1 cellular context compared by ENCODE assay signal in the genomic region with DNA sequence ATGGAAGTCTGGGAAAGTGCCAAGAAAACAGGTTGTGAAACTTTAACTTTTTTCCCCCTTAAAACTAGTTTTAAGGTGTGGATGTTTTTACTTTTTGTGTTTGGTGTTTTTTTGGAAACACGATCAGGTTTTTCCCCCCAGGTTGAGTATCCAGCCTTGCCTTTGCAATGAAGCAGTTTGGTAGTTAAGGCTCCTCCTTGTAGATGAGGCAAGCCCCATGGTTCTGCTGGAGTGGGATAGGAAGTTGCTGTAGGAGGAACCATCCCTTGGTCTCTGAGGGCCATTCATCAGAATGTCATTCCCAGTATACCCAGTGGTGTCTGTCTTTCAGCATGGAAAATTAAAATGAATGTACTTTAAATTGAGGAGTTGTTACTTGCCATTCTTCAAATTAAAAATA.
TF ChIP-seq lines count a peak whose summit lies in the region.

No MANE protein-coding gene starts in this region.

TF ChIP-seq in K562, 482 proteins besides CTCF, POLR2A, EP300 and RAD21 (continued from another document):
- TF ChIP-seq, protein P1, sequence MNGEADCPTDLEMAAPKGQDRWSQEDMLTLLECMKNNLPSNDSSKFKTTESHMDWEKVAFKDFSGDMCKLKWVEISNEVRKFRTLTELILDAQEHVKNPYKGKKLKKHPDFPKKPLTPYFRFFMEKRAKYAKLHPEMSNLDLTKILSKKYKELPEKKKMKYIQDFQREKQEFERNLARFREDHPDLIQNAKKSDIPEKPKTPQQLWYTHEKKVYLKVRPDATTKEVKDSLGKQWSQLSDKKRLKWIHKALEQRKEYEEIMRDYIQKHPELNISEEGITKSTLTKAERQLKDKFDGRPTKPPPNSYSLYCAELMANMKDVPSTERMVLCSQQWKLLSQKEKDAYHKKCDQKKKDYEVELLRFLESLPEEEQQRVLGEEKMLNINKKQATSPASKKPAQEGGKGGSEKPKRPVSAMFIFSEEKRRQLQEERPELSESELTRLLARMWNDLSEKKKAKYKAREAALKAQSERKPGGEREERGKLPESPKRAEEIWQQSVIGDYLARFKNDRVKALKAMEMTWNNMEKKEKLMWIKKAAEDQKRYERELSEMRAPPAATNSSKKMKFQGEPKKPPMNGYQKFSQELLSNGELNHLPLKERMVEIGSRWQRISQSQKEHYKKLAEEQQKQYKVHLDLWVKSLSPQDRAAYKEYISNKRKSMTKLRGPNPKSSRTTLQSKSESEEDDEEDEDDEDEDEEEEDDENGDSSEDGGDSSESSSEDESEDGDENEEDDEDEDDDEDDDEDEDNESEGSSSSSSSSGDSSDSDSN (IDR thresholded peaks at IDR 0.05; ENCODE audit: borderline replicate concordance in 1 of 2, low read depth in 2 of 2, low read length in 2 of 2), result 0 out of 4 replicates have a peak, but pooled peaks of 1 of the 2 experiments have one; percentile 37
